ENCODE assay signal across 13 cellular contexts in the genomic region with DNA sequence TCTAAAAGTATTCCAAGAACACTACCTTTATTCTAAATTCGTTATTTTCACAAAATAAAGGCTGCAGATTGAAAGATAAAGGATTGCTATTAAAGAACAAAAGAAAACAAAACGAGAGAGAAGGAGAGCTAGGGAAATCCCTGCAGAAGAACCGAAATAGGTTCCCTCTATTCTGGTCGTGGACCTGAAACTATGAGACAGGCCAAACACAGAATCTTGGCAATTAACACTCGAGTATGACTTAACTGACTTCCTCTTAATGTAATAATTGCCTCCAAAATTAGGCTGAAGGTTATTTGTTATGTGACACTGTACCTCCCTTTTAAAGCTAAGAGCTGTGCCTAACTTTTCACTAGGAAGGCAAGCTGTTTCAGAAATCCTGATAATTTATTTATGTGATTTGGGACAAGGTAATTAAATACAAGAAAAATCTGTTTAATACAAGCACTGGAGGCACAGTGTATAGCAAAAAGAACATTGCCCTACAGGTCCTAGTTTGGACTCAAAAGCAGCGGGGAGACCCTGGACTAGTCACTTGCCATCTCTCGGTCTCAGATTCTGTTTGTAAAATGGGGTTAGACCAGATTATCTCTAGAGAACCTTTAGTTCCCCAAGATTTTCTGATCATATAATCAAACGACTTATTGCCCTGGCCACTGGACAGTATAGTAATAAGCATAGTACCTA. TPM values are rescaled to one million over a fixed set of nuclear protein-coding genes. Genes with fewer than 3 reads are reported as not detected.
DNase-seq lines count a peak whose midpoint lies in the region; ATAC-seq and TF ChIP-seq lines count a peak whose summit lies in the region.
"Had no signal": no experiment of that assay in that cellular context is flagged by ENCODE, and none has a peak within 500 bp of the region (broad histone marks: within the 10 kb centered on the region; RNA-seq: fewer than 3 reads in every experiment).

No MANE protein-coding gene starts in this region.

- H3K9me3 Mint-ChIP-seq in activated naive CD8-positive, alpha-beta T cell treated with anti-CD3 and anti-CD28 coated beads for 36 hours = no peaks in the 10 kb centered on the region
- H3K9me3 Mint-ChIP-seq: IgD-negative memory B cell; natural killer cell treated with Interleukin-12 subunit alpha and Interleukin-12 subunit beta and Interleukin-15 and Interleukin-18, amount 100 ng/mL, for 72 hours; WTC11 had no signal

- H3K27ac ChIP-seq in lower lobe of right lung = no peak overlapping the region

- H3K9me3 ChIP-seq in lower lobe of right lung = no peaks in the 10 kb centered on the region

- ATAC-seq in GM18498 (IDR thresholded peaks at IDR 0.05; ENCODE audit: unreplicated experiment) (peak; percentile 66), HG02763 (IDR thresholded peaks at IDR 0.05; ENCODE audit: unreplicated experiment) (peak; percentile 54), lower lobe of right lung (no peak), omental fat pad (ENCODE audit: low FRiP score) (no peak)
- ATAC-seq: left lobe of liver; natural killer cell treated with Interleukin-12 subunit alpha and Interleukin-12 subunit beta and Interleukin-15 and Interleukin-18, amount 100 ng/mL, for 72 hours; WTC11 had no signal

- DNase-seq in GM10248 (ENCODE audit: extremely low spot score) (peak; percentile 25), HPDE6-E6E7 (ENCODE audit: extremely low spot score) (no peak), lower lobe of right lung (no peak), omental fat pad (ENCODE audit: low spot score) (no peak)
- DNase-seq in activated naive CD8-positive, alpha-beta T cell treated with anti-CD3 and anti-CD28 coated beads for 36 hours = no peak
- DNase-seq: C1 segment of cervical spinal cord, NCI-H1092 treated with DMSO at 0.1 percent for 48 hours had no signal

- no peaks in the 10 kb centered on the region for H3K27me3 ChIP-seq in lower lobe of right lung (ENCODE audit: low read depth)

- TF ChIP-seq CTCF in GM10248 (IDR thresholded peaks at IDR 0.05; ENCODE audit: control extremely low read depth, extremely low read depth, low read depth, missing control alignments) (no peak), lower lobe of right lung (IDR thresholded peaks at IDR 0.05) (no peak), omental fat pad (IDR thresholded peaks at IDR 0.05) (no peak)

- no peak overlapping the region for H3K4me3 ChIP-seq in lower lobe of right lung

- peaks cover 86% of the 10 kb centered on the region for H3K36me3 ChIP-seq in lower lobe of right lung

- H3K36me3 Mint-ChIP-seq in activated naive CD8-positive, alpha-beta T cell treated with anti-CD3 and anti-CD28 coated beads for 36 hours = peaks cover 74% of the 10 kb centered on the region

- H3K4me1 Mint-ChIP-seq in activated naive CD8-positive, alpha-beta T cell treated with anti-CD3 and anti-CD28 coated beads for 36 hours = peaks cover 36% of the 10 kb centered on the region
- H3K4me1 Mint-ChIP-seq: WTC11 had no signal

- H3K4me3 Mint-ChIP-seq in activated naive CD8-positive, alpha-beta T cell treated with anti-CD3 and anti-CD28 coated beads for 36 hours = no peak overlapping the region
- H3K4me3 Mint-ChIP-seq: IgD-negative memory B cell; natural killer cell treated with Interleukin-12 subunit alpha and Interleukin-12 subunit beta and Interleukin-15 and Interleukin-18, amount 100 ng/mL, for 72 hours; WTC11 had no signal

- intact Hi-C loops in lower lobe of right lung (cut with DNase I) = no loop called here

- CTCF ChIA-PET in GM10248 (lab: Yijun Ruan, JAX) = interaction anchor here (1.3 kb wide), 1 partner anchor 189 kb away, joined by 3 read pairs; no protein-coding TSS in a partner anchor

- POLR2A ChIA-PET in GM10248 (lab: Yijun Ruan, JAX) = interaction anchor here (2.9 kb wide), 1 partner anchor 12 kb away, joined by 15 read pairs; a partner anchor contains a TSS

- no peaks in the 10 kb centered on the region for H3K27me3 Mint-ChIP-seq in activated naive CD8-positive, alpha-beta T cell treated with anti-CD3 and anti-CD28 coated beads for 36 hours
- H3K27me3 Mint-ChIP-seq: IgD-negative memory B cell; natural killer cell treated with Interleukin-12 subunit alpha and Interleukin-12 subunit beta and Interleukin-15 and Interleukin-18, amount 100 ng/mL, for 72 hours had no signal

- H3K27ac Mint-ChIP-seq in activated naive CD8-positive, alpha-beta T cell treated with anti-CD3 and anti-CD28 coated beads for 36 hours = peak overlapping the region; percentile 69
- H3K27ac Mint-ChIP-seq: IgD-negative memory B cell; natural killer cell treated with Interleukin-12 subunit alpha and Interleukin-12 subunit beta and Interleukin-15 and Interleukin-18, amount 100 ng/mL, for 72 hours; WTC11 had no signal

- peaks cover under 1% of the 10 kb centered on the region for H3K4me1 ChIP-seq in lower lobe of right lung

RNA-seq across cellular contexts. Expression of a gene that starts 11.6 kb away (rescaled TPM):
- total RNA-seq in activated naive CD8-positive, alpha-beta T cell treated with anti-CD3 and anti-CD28 coated beads for 36 hours = 100 to 1,000 TPM; 590 to 613 TPM
- total RNA-seq in lower lobe of right lung (177 TPM), omental fat pad (1,000 to 10,000 TPM in 2 of 4 donors, 100 to 1,000 TPM in 2; 636 to 2,401 (median 1,222) TPM)

Comparison
In these comparisons a context has a peak if more than half of its experiments do, and no peak if none do; other contexts are left out.
1. ATAC-seq: peak in GM18498 (single experiment) and HG02763 (single experiment); none in lower lobe of right lung (0 of 2) and omental fat pad (single experiment).